Comparison of ENCODE assay signal across 8 cellular contexts in the genomic region with DNA sequence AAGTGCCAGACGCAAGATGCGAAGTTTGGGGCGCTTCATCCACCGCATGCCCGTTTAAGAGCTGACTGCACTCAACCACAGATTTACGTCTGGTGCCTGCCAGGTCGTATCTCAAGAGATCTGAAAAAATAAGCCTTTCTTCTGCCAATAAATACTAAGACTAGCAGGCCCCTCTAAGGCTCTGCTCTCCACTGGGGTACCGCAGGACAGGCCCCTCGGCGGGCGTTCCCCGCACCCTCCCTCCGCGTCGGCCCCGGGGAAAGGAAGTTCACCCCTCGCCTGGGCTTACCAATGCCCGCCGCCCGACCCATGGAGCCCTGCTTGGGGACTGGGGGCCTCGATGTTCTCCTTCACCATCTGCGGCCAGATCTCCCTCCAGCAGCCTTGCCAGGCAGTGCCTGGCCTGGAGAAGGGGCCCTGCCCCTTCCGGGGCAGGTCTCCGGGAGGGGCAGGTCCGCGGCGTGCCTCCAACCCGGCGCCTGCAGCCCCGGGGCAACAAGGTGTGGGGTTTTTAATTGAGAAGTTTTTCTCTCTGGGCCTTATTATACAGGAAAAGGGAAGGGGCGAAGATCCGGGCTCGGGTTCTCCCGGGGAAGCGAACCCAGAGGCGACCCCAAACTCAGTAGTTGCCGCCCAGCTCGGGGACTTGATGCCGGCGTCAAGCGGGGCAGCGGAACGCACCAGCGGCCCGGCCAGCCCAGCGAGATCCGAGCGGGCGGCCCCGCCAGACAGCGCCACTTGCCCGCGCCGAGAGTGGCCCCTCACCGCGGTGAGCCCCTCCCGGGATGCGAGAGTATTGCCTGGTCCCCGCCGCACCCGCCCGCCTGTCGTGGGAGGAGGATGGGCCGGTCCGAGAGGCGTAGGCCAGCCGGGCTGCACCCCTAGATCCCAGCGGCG. TPM values are rescaled to one million over a fixed set of nuclear protein-coding genes. Genes with fewer than 3 reads are reported as not detected.
DNase-seq lines count a peak whose midpoint lies in the region; ATAC-seq, FAIRE-seq and TF ChIP-seq lines count a peak whose summit lies in the region.

No MANE protein-coding gene starts in this region.

- peak; percentile 46 for DNase-seq in ELF-1 (ENCODE audit: low read depth, low spot score)
- peak; percentile 78 for DNase-seq in GM20000 (ENCODE audit: low spot score)
- DNase-seq in UCSD-AML1 (lab: John Stamatoyannopoulos, UW; ENCODE audit: unreplicated experiment), result peak; percentile 57
- DNase-seq in coronary artery (ENCODE audit: low spot score), result no peak
- DNase-seq in HepG2 (ENCODE audit: low spot score), result no peak
- DNase-seq in stimulated activated CD8-positive, alpha-beta memory T cell treated with anti-CD3 and anti-CD28 coated beads, Interleukin-2, amount 100 ng/mL, for 48 hours (ENCODE audit: low read depth in 2 of 2), result peak; percentile 25 to 30
- DNase-seq in D721Med (ENCODE audit: insufficient read length, low spot score), result no peak

- in situ Hi-C loops in HepG2 (cut with HindIII; ENCODE audit: extremely low pct_ligation_motif_present, low pct_unique_long_range_greater_than_20kb), result loop anchor here (25.0 kb wide), 3 partner anchors 145 to 520 kb away; a partner anchor contains a TSS

- H4K20me1 ChIP-seq in HepG2 (ENCODE audit: insufficient read depth, low read length), result no peaks in the 10 kb centered on the region

- H3K27ac ChIP-seq in coronary artery, result peak overlapping the region; percentile 3 to 52
- peak overlapping the region; percentile 76 for H3K27ac ChIP-seq in HepG2 (ENCODE audit: extremely low read length, insufficient read depth, low read length)

- intact Hi-C loops in HepG2 (cut with micrococcal nuclease; ENCODE audit: unreplicated experiment), result loop anchor here (2.0 kb wide), 1 partner anchor 68 kb away; no protein-coding TSS in a partner anchor

- no peak for TF ChIP-seq EP300 in HepG2 (IDR thresholded peaks at IDR 0.05; ENCODE audit: low read depth in 2 of 2, low read length in 2 of 2)
- TF ChIP-seq EP300 in HepG2 (CRISPR knock-in tag; IDR thresholded peaks at IDR 0.05; ENCODE audit: borderline replicate concordance), result no peak

- WGBS in HepG2 (ENCODE audit: low lambda C conversion rate), result 5% methylated on average over 15 of the region's 69 CpGs

- H3K4me3 ChIP-seq in coronary artery (peak overlapping the region; percentile 76), HepG2 (replicated peaks in 1 of 3; ENCODE audit: insufficient read depth in 1 of 3, low read depth in 2 of 3, low read length in 3 of 3) (peak overlapping the region; percentile 59 to 94 (median 89))

- peaks cover 41% of the 10 kb centered on the region for H3K79me2 ChIP-seq in HepG2 (ENCODE audit: insufficient read depth, low read length)

- FAIRE-seq in HepG2 (lab: Jason Lieb, UNC) (no peak), D721Med (lab: Jason Lieb, UNC) (no peak)

- CTCF ChIA-PET in HepG2 (lab: Yijun Ruan, JAX; ENCODE audit: low intra/inter-chr PET ratio, low total read pairs), result no interaction called here

- peak overlapping the region; percentile 73 for H3K9ac ChIP-seq in HepG2 (ENCODE audit: insufficient read depth, low read depth, low read length)

- peak overlapping the region; percentile 86 for H3K4me2 ChIP-seq in HepG2 (ENCODE audit: low read depth, low read length)

- no peak for TF ChIP-seq RAD21 in HepG2 (CRISPR knock-in tag; IDR thresholded peaks at IDR 0.05)

- ATAC-seq in HG03571 (IDR thresholded peaks at IDR 0.05; ENCODE audit: unreplicated experiment) (peak; percentile 54), HepG2 (peak; percentile 66)

- H3K4me1 ChIP-seq in HepG2 (ENCODE audit: insufficient read depth, low read length), result peaks cover 51% of the 10 kb centered on the region

- no peaks in the 10 kb centered on the region for H3K27me3 ChIP-seq in HepG2 (ENCODE audit: control insufficient read depth in 1 of 2, insufficient read depth in 2 of 2, low read length in 2 of 2)

- H2AFZ ChIP-seq in HepG2 (ENCODE audit: low read length), result no peak overlapping the region

- no peaks in the 10 kb centered on the region for H3K36me3 ChIP-seq in HepG2 (replicated peaks in 1 of 2; ENCODE audit: control insufficient read depth in 1 of 2, insufficient read depth in 2 of 2, low read length in 2 of 2)

- no TSS peak for BruUV-seq in HepG2 (replicated peaks; lab: Mats Ljungman, UMichigan)

- POLR2A ChIA-PET in HepG2 (lab: Yijun Ruan, JAX), result interaction anchor here (1.4 to 2.8 kb wide), 2 partner anchors 68 to 246 kb away, joined by 3 to 19 read pairs; a partner anchor contains a TSS

- H3K9me3 ChIP-seq in HepG2 (ENCODE audit: low read length), result no peaks in the 10 kb centered on the region

- no peak for TF ChIP-seq CTCF in GM20000 (IDR thresholded peaks at IDR 0.05; ENCODE audit: extremely low read depth, missing control alignments)
- no peak for TF ChIP-seq CTCF in coronary artery (IDR thresholded peaks at IDR 0.05)
- 0 out of 2 replicates have a peak, but pooled peaks have one; percentile 3 for TF ChIP-seq CTCF in HepG2 (CRISPR knock-in tag; IDR thresholded peaks at IDR 0.05)
- TF ChIP-seq CTCF in D721Med (IDR thresholded peaks at IDR 0.05; ENCODE audit: insufficient read depth, missing control alignments), result no peak

- no peak for TF ChIP-seq POLR2A in HepG2 (IDR thresholded peaks at IDR 0.05; ENCODE audit: insufficient read depth in 1 of 2, low read depth in 2 of 2, low read length in 2 of 2)

TF ChIP-seq in HepG2, 621 proteins besides CTCF, POLR2A, EP300 and RAD21 (continues in another document):
- TF ChIP-seq TBX2 (CRISPR knock-in tag; IDR thresholded peaks at IDR 0.05; ENCODE audit: borderline replicate concordance) (0 out of 2 replicates have a peak, but pooled peaks have one; percentile 18), ZNF747 (CRISPR knock-in tag; IDR thresholded peaks at IDR 0.05; ENCODE audit: borderline replicate concordance) (0 out of 2 replicates have a peak, but pooled peaks have one; percentile 28), ELF1 (CRISPR knock-in tag; IDR thresholded peaks at IDR 0.05) (peak; percentile 46; the same call in 1 of the 2 replicates), KMT2A (CRISPR knock-in tag; IDR thresholded peaks at IDR 0.05) (peak; percentile 25; the same call in 1 of the 2 replicates), ZNF782 (CRISPR knock-in tag; IDR thresholded peaks at IDR 0.05; ENCODE audit: borderline replicate concordance) (0 out of 2 replicates have a peak, but pooled peaks have one; percentile 30), ZFX (CRISPR knock-in tag; IDR thresholded peaks at IDR 0.05; ENCODE audit: low read depth) (peak; percentile 46), SRY (CRISPR knock-in tag; IDR thresholded peaks at IDR 0.05) (0 out of 2 replicates have a peak, but pooled peaks have one; percentile 53), SIN3A (IDR thresholded peaks at IDR 0.05; ENCODE audit: borderline replicate concordance, low read depth, low read length) (peak; percentile 10; the same call in 1 of the 2 replicates), ZNF607 (CRISPR knock-in tag; IDR thresholded peaks at IDR 0.05; ENCODE audit: borderline replicate concordance) (no peak)
- TF ChIP-seq, protein P1, sequence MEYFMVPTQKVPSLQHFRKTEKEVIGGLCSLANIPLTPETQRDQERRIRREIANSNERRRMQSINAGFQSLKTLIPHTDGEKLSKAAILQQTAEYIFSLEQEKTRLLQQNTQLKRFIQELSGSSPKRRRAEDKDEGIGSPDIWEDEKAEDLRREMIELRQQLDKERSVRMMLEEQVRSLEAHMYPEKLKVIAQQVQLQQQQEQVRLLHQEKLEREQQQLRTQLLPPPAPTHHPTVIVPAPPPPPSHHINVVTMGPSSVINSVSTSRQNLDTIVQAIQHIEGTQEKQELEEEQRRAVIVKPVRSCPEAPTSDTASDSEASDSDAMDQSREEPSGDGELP (IDR thresholded peaks at IDR 0.05; ENCODE audit: borderline replicate concordance, low read depth), result no peak

RNA-seq across cellular contexts. Expression of a gene that starts 0.7 kb away (rescaled TPM):
- 6.0 and 38.8 TPM in 2 replicates for total RNA-seq in HepG2 (2016; rRNA removed; fragmentation: Illumina TruSeq; extraction: Trizol)
- 8.7 and 12.0 TPM in 2 replicates for total RNA-seq in HepG2 (2016; cell fraction: cytosol; rRNA removed; fragmentation: Illumina TruSeq; extraction: Trizol; ENCODE audit: low read depth)
- total RNA-seq in HepG2 (2016; cell fraction: insoluble cytoplasmic fraction; rRNA removed; fragmentation: Illumina TruSeq; extraction: Trizol), result 8.1 and 44.9 TPM in 2 replicates
- total RNA-seq in HepG2 (2016; cell fraction: membrane; rRNA removed; fragmentation: Illumina TruSeq; extraction: Trizol), result 3.0 and 5.0 TPM in 2 replicates
- total RNA-seq in HepG2 (2016; cell fraction: nucleus; rRNA removed; fragmentation: Illumina TruSeq; extraction: Trizol), result 71.1 and 101 TPM in 2 replicates
- 89.0 and 104 TPM in 2 replicates for polyA plus RNA-seq in HepG2 (2011; rRNA removed)
- 13.5 and 14.7 TPM in 2 replicates for polyA plus RNA-seq in HepG2 (2011; cell fraction: cytosol; rRNA removed)
- polyA plus RNA-seq in HepG2 (2011; cell fraction: nucleus; rRNA removed), result 711 and 815 TPM in 2 replicates
- polyA plus RNA-seq in HepG2 (2012), result 130 and 139 TPM in 2 replicates
- 0.51 TPM in 2 replicates for polyA plus RNA-seq in HepG2 (2016; cell fraction: cytosol; fragmentation: Illumina TruSeq; extraction: Trizol; ENCODE audit: low read depth)
- 8.9 and 11.6 TPM in 2 replicates for polyA plus RNA-seq in HepG2 (2016; cell fraction: insoluble cytoplasmic fraction; fragmentation: Illumina TruSeq; extraction: Trizol; ENCODE audit: low read depth)
- 0.92 and 2.1 TPM in 2 replicates for polyA plus RNA-seq in HepG2 (2016; cell fraction: membrane; fragmentation: Illumina TruSeq; extraction: Trizol; ENCODE audit: low read depth)
- 435 and 480 TPM in 2 replicates for polyA plus RNA-seq in HepG2 (2016; cell fraction: nucleus; fragmentation: Illumina TruSeq; extraction: Trizol; ENCODE audit: insufficient read depth, low read depth)
- polyA minus RNA-seq in HepG2 (2011; rRNA and poly(A)+ RNA removed; ENCODE audit: low replicate concordance), result 8.7 and 19.2 TPM in 2 replicates
- 3.5 and 5.4 TPM in 2 replicates for polyA minus RNA-seq in HepG2 (2011; cell fraction: cytosol; rRNA and poly(A)+ RNA removed)
- 122 and 148 TPM in 2 replicates for polyA minus RNA-seq in HepG2 (2011; cell fraction: nucleus; rRNA and poly(A)+ RNA removed)

Comparison
In these comparisons a context has a peak if more than half of its experiments do, and no peak if none do; other contexts are left out.
1. DNase-seq: peak in ELF-1 (single experiment), GM20000 (single experiment), UCSD-AML1 (single experiment) and stimulated activated CD8-positive, alpha-beta memory T cell treated with anti-CD3 and anti-CD28 coated beads, Interleukin-2, amount 100 ng/mL, for 48 hours (2 of 2); none in coronary artery (single experiment), HepG2 (single experiment) and D721Med (single experiment).